ENCODE assay signal across 13 cellular contexts in genomic region chr5:139108056-139108811, GRCh38.
DNase-seq lines count a peak whose midpoint lies in the region; TF ChIP-seq lines count a peak whose summit lies in the region.
"Had no signal": no experiment of that assay in that cellular context is flagged by ENCODE, and none has a peak within 500 bp of the region (broad histone marks: within the 10 kb centered on the region; RNA-seq: fewer than 3 reads in every experiment).

No MANE protein-coding gene starts in this region.

- no peak overlapping the region for H2AFZ ChIP-seq in GM23248

- DNase-seq in GM23248, result peak; percentile 34
- peak; percentile 47 for DNase-seq in NCI-H2227 treated with DMSO at 0.1 percent for 48 hours (lab: John Stamatoyannopoulos, UW)
- DNase-seq in coronary artery (ENCODE audit: low spot score), result no peak
- DNase-seq in renal cortical epithelial cell (ENCODE audit: low read depth), result peak; percentile 22
- no peak for DNase-seq in HuH-7 (ENCODE audit: low spot score)
- DNase-seq in activated T-cell treated with anti-CD3 and anti-CD28 coated beads, Interleukin-2, amount 50 U/mL, for 24 hours, result no peak
- DNase-seq in endodermal cell, result no peak
- DNase-seq in nucleus accumbens (lab: John Stamatoyannopoulos, UW), result no peak
- DNase-seq: activated gamma-delta T cell; CD8-positive, alpha-beta memory T cell; Kasumi-1; RPMI8226 had no signal

- H3K27ac ChIP-seq in GM23248 (no peak overlapping the region), coronary artery (peak overlapping the region; percentile 59 to 60), endodermal cell (ENCODE audit: low read depth, low read length) (no peak overlapping the region)
- H3K27ac ChIP-seq: VCaP had no signal

- H3K79me2 ChIP-seq in GM23248 (ENCODE audit: insufficient read depth), result no peaks in the 10 kb centered on the region

- no peaks in the 10 kb centered on the region for H3K27me3 Mint-ChIP-seq in activated T-cell treated with anti-CD3 and anti-CD28 coated beads, Interleukin-2, amount 50 U/mL, for 24 hours
- no peaks in the 10 kb centered on the region for H3K27me3 Mint-ChIP-seq in endodermal cell (ENCODE audit: insufficient read depth)
- H3K27me3 Mint-ChIP-seq: CD8-positive, alpha-beta memory T cell had no signal

- H3K36me3 Mint-ChIP-seq in activated T-cell treated with anti-CD3 and anti-CD28 coated beads, Interleukin-2, amount 50 U/mL, for 24 hours (ENCODE audit: low read depth), result peaks cover under 1% of the 10 kb centered on the region
- peaks cover 9% of the 10 kb centered on the region for H3K36me3 Mint-ChIP-seq in endodermal cell (ENCODE audit: low read depth)

- no peaks in the 10 kb centered on the region for H3K4me1 Mint-ChIP-seq in activated T-cell treated with anti-CD3 and anti-CD28 coated beads, Interleukin-2, amount 50 U/mL, for 24 hours (ENCODE audit: low read depth)
- H3K4me1 Mint-ChIP-seq in endodermal cell, result peaks cover 30% of the 10 kb centered on the region
- H3K4me1 Mint-ChIP-seq: CD8-positive, alpha-beta memory T cell had no signal

- peaks cover 29% of the 10 kb centered on the region for H3F3A ChIP-seq in GM23248 (ENCODE audit: insufficient read depth)

- H3K9me3 Mint-ChIP-seq in activated T-cell treated with anti-CD3 and anti-CD28 coated beads, Interleukin-2, amount 50 U/mL, for 24 hours, result peaks cover under 1% of the 10 kb centered on the region
- H3K9me3 Mint-ChIP-seq in endodermal cell, result peaks cover 15% of the 10 kb centered on the region
- H3K9me3 Mint-ChIP-seq: CD8-positive, alpha-beta memory T cell had no signal

- H4K20me1 ChIP-seq in GM23248 (ENCODE audit: insufficient read depth), result no peaks in the 10 kb centered on the region

- TF ChIP-seq CTCF in coronary artery (IDR thresholded peaks at IDR 0.05), result no peak
- TF ChIP-seq CTCF in endodermal cell (conservative IDR thresholded peaks at IDR 0.05), result no peak

- H3K4me1 ChIP-seq in GM23248 (ENCODE audit: insufficient read depth) (peaks cover 29% of the 10 kb centered on the region), endodermal cell (ENCODE audit: control insufficient read depth, insufficient read depth, low read length) (no peaks in the 10 kb centered on the region)

- H3K9me2 ChIP-seq in GM23248 (ENCODE audit: insufficient read depth), result no peaks in the 10 kb centered on the region

- H3K4me3 ChIP-seq in GM23248 (no peak overlapping the region), coronary artery (peak overlapping the region; percentile 35), endodermal cell (ENCODE audit: low read length) (no peak overlapping the region)

- WGBS in GM23248 (ENCODE audit: low coverage in 1 of 2, low lambda C conversion rate in 2 of 2, missing lambda C conversion rate in 2 of 2), 2 experiments, result 74 to 76% methylated on average over 10 of the region's 10 CpGs
- WGBS in endodermal cell (ENCODE audit: insufficient coverage in 1 of 2, insufficient read length in 1 of 2), 2 experiments, result 89 to 91% methylated on average over 7 to 10 of the region's 10 CpGs

- no peak overlapping the region for H3K9ac ChIP-seq in GM23248
- no peak overlapping the region for H3K9ac ChIP-seq in endodermal cell (ENCODE audit: extremely low read depth, low read length, poor library complexity, severe bottlenecking)

- H3K4me2 ChIP-seq in GM23248 (ENCODE audit: unreplicated experiment), result no peak overlapping the region

- no peak overlapping the region for H3K4me3 Mint-ChIP-seq in activated T-cell treated with anti-CD3 and anti-CD28 coated beads, Interleukin-2, amount 50 U/mL, for 24 hours
- no peak overlapping the region for H3K4me3 Mint-ChIP-seq in endodermal cell
- H3K4me3 Mint-ChIP-seq: CD8-positive, alpha-beta memory T cell had no signal

- H3K9me3 ChIP-seq in GM23248 (ENCODE audit: low read depth) (no peaks in the 10 kb centered on the region), endodermal cell (ENCODE audit: control insufficient read depth, low read length) (peaks cover 5% of the 10 kb centered on the region)

- in situ Hi-C loops in GM23248 (cut with MboI), result no loop called here

- no peaks in the 10 kb centered on the region for H3K27me3 ChIP-seq in GM23248 (replicated peaks; ENCODE audit: insufficient read depth)
- H3K27me3 ChIP-seq in endodermal cell (ENCODE audit: control insufficient read depth, insufficient read depth, low read length, poor library complexity, severe bottlenecking), result no peaks in the 10 kb centered on the region

- H3K27ac Mint-ChIP-seq in activated T-cell treated with anti-CD3 and anti-CD28 coated beads, Interleukin-2, amount 50 U/mL, for 24 hours, result no peak overlapping the region
- H3K27ac Mint-ChIP-seq in endodermal cell, result no peak overlapping the region
- H3K27ac Mint-ChIP-seq: CD8-positive, alpha-beta memory T cell had no signal

- H3K36me3 ChIP-seq in GM23248 (ENCODE audit: low read depth), result no peaks in the 10 kb centered on the region
- no peaks in the 10 kb centered on the region for H3K36me3 ChIP-seq in endodermal cell (ENCODE audit: control insufficient read depth, insufficient read depth, low read length)

Comparison
In these comparisons a context has a peak if more than half of its experiments do, and no peak if none do; other contexts are left out.
1. DNase-seq: peak in GM23248 (single experiment), NCI-H2227 treated with DMSO at 0.1 percent for 48 hours (single experiment) and renal cortical epithelial cell (single experiment); none in coronary artery (single experiment), HuH-7 (single experiment), activated T-cell treated with anti-CD3 and anti-CD28 coated beads, Interleukin-2, amount 50 U/mL, for 24 hours (single experiment), endodermal cell (single experiment) and nucleus accumbens (0 of 56).
2. H3K27ac ChIP-seq: peak in coronary artery (2 of 2); none in GM23248 (single experiment) and endodermal cell (single experiment).